ENCODE assay signal across 8 cellular contexts in the genomic region with DNA sequence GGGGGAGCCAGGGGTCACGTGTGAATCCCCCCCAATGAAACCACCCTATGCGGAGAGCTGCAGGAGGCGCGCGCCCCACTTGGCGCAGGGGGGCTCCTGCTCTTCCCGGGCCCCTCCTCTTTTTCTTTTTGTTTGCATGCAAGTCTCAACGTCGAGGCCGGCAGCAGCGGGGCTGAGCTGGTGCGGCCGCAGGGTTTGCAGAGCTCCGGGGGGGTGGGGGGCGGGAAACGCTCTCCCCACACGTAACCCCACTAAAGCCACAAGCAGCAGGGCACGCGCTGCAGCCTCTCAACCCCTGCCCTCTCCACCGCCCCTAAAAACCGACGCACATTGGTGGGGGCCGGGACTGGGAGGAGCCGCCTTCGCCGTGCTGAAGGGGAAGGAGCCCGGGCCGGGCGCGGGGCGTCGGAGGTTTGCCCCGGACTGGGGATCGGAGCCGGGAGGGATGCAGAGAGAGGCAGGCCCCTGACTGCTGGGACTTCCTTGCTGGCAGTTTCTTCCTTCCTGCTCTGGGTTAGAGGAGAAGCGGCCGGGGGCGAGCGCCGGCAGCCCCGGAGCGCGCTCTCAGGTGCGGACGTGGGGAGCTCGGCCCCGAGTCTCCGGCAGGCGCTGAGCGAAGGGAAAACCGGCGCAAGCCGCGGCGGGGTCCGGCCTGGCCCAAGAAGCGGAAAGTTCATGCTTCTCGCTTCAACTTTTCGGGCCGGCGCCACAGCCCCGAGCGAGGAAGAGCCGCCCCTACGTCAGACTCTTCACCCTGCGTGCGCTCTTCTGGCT. TPM values are rescaled to one million over a fixed set of nuclear protein-coding genes. Genes with fewer than 3 reads are reported as not detected.
DNase-seq lines count a peak whose midpoint lies in the region; ATAC-seq and TF ChIP-seq lines count a peak whose summit lies in the region.

No MANE protein-coding gene starts in this region.

- CTCF ChIA-PET in activated naive CD4-positive, alpha-beta T cell treated with anti-CD3 and anti-CD28 coated beads, Interleukin-2, amount 10 ng/mL, durations not matched to agents 7 days and 5 days (lab: Charles Lee) = interaction anchor here (0.6 to 13.7 kb wide), 7 partner anchors 24 to 479 kb away, joined by 3 to 96 read pairs (median 4); no protein-coding TSS in a partner anchor

- H3K4me1 ChIP-seq in ACC112 (ENCODE audit: control insufficient read depth, insufficient read depth, low read length, unreplicated experiment) = peaks cover 4% of the 10 kb centered on the region
- peaks cover 8% of the 10 kb centered on the region for H3K4me1 ChIP-seq in right cardiac atrium (ENCODE audit: control insufficient read depth, insufficient read depth, low read length)
- H3K4me1 ChIP-seq in sigmoid colon = peaks cover 0 to 50% (median 38%) of the 10 kb centered on the region in 4 donors

- intact Hi-C loops in right cardiac atrium (cut with DNase I) = loop anchor here in 3 of 4 donors (10.0 kb wide), 3 partner anchors 113 to 213 kb away; a partner anchor contains a TSS
- intact Hi-C loops in sigmoid colon (cut with DNase I) = loop anchor here (5.0 kb wide), 3 partner anchors 70 to 215 kb away; a partner anchor contains a TSS

- TF ChIP-seq EP300 in sigmoid colon (IDR thresholded peaks at IDR 0.05) = no peak

- peak overlapping the region; percentile 79 for H3K4me3 Mint-ChIP-seq in activated naive CD4-positive, alpha-beta T cell treated with anti-CD3 and anti-CD28 coated beads, Interleukin-2, amount 10 ng/mL, durations not matched to agents 7 days and 5 days

- H3K4me3 ChIP-seq in ACC112 (ENCODE audit: low read depth, low read length) = peak overlapping the region; percentile 79
- peak overlapping the region; percentile 66 for H3K4me3 ChIP-seq in right cardiac atrium (ENCODE audit: low read length)
- peak overlapping the region; percentile 68 to 79 (median 72) for H3K4me3 ChIP-seq in sigmoid colon

- H3K9me3 ChIP-seq in right cardiac atrium (ENCODE audit: control insufficient read depth, low read length) = no peaks in the 10 kb centered on the region
- H3K9me3 ChIP-seq in sigmoid colon = no peaks in the 10 kb centered on the region

- H3K27ac Mint-ChIP-seq in activated naive CD4-positive, alpha-beta T cell treated with anti-CD3 and anti-CD28 coated beads, Interleukin-2, amount 10 ng/mL, durations not matched to agents 7 days and 5 days = peak overlapping the region; percentile 97

- H2AFZ ChIP-seq in ACC112 (ENCODE audit: low read length, unreplicated experiment) = peak overlapping the region; percentile 72

- H3K27me3 Mint-ChIP-seq in activated naive CD4-positive, alpha-beta T cell treated with anti-CD3 and anti-CD28 coated beads, Interleukin-2, amount 10 ng/mL, durations not matched to agents 7 days and 5 days = peaks cover 16% of the 10 kb centered on the region

- no peaks in the 10 kb centered on the region for H3K79me2 ChIP-seq in ACC112 (ENCODE audit: control insufficient read depth, insufficient read depth, low read length, unreplicated experiment)

- peak; percentile 32 for ATAC-seq in GM18907 (IDR thresholded peaks at IDR 0.05; ENCODE audit: unreplicated experiment)
- ATAC-seq in HG03442 (IDR thresholded peaks at IDR 0.05; ENCODE audit: unreplicated experiment) = peak; percentile 22
- peak; percentile 25 to 51 for ATAC-seq in right cardiac atrium
- ATAC-seq in HG02840 (IDR thresholded peaks at IDR 0.05; ENCODE audit: low FRiP score, unreplicated experiment) = no peak

- in situ Hi-C loops in SK-MEL-5 (cut with HindIII; ENCODE audit: low pct_unique_long_range_greater_than_20kb, low sequenced_read_pairs) = no loop called here

- TF ChIP-seq POLR2A in sigmoid colon (IDR thresholded peaks at IDR 0.05) = peak in 1 of 2 donors; percentile 22

- H3K27me3 ChIP-seq in ACC112 (ENCODE audit: insufficient read depth, low read length) (peaks cover 15% of the 10 kb centered on the region), right cardiac atrium (ENCODE audit: control insufficient read depth, insufficient read depth) (no peaks in the 10 kb centered on the region), sigmoid colon (no peaks in the 10 kb centered on the region)

- under 1% methylated on average over 58 of the region's 67 CpGs for WGBS in right cardiac atrium
- WGBS in sigmoid colon, 2 donors = 0 to 1% methylated on average over 67 of the region's 67 CpGs

- TF ChIP-seq CTCF in sigmoid colon (IDR thresholded peaks at IDR 0.05) = no peak

- H3K36me3 ChIP-seq in ACC112 (ENCODE audit: insufficient read depth, low read length) (no peaks in the 10 kb centered on the region), sigmoid colon (no peaks in the 10 kb centered on the region)

- peak; percentile 41 for DNase-seq in SK-MEL-5 (ENCODE audit: low read depth, low spot score)
- peak; percentile 88 for DNase-seq in activated naive CD4-positive, alpha-beta T cell treated with anti-CD3 and anti-CD28 coated beads, Interleukin-2, amount 10 ng/mL, durations not matched to agents 7 days and 5 days
- peak; percentile 59 to 85 (median 82) for DNase-seq in right cardiac atrium
- peak; percentile 86 for DNase-seq in sigmoid colon

- peaks cover 35% of the 10 kb centered on the region for H3K36me3 Mint-ChIP-seq in activated naive CD4-positive, alpha-beta T cell treated with anti-CD3 and anti-CD28 coated beads, Interleukin-2, amount 10 ng/mL, durations not matched to agents 7 days and 5 days

- peaks cover 61% of the 10 kb centered on the region for H3K4me1 Mint-ChIP-seq in activated naive CD4-positive, alpha-beta T cell treated with anti-CD3 and anti-CD28 coated beads, Interleukin-2, amount 10 ng/mL, durations not matched to agents 7 days and 5 days

- H3K27ac ChIP-seq in ACC112 (ENCODE audit: low read depth, low read length) (no peak overlapping the region), right cardiac atrium (ENCODE audit: low read length) (peak overlapping the region; percentile 42), sigmoid colon (peak overlapping the region; percentile 86 to 93 (median 92))

- H3K9me3 Mint-ChIP-seq in activated naive CD4-positive, alpha-beta T cell treated with anti-CD3 and anti-CD28 coated beads, Interleukin-2, amount 10 ng/mL, durations not matched to agents 7 days and 5 days = peaks cover 3% of the 10 kb centered on the region

RNA-seq across cellular contexts. Expression of a gene that starts 0.9 kb away (rescaled TPM):
- 14.4 and 20.1 TPM in 2 replicates for total RNA-seq in SK-MEL-5 (2014; rRNA removed; shearing (Covaris generic))
- 20.2 and 23.3 TPM in 2 replicates for polyA plus RNA-seq in SK-MEL-5 (2015; cell fraction: cytosol; rRNA removed)
- 2.7 and 2.8 TPM in 2 replicates for polyA plus RNA-seq in SK-MEL-5 (2015; cell fraction: nucleus; rRNA removed)
- total RNA-seq in right cardiac atrium (10 to 100 TPM; 22.9 to 31.3 (median 24.2) TPM), sigmoid colon (10 to 100 TPM; 11.4 to 25.0 (median 22.2) TPM)
- polyA plus RNA-seq in right cardiac atrium (12.4 TPM), sigmoid colon (10 to 100 TPM in 1 of 3 donors, 1 to 10 TPM in 2; 4.2 to 51.8 (median 5.3) TPM)
